13 cellular contexts compared by ENCODE assay signal in the genomic region with DNA sequence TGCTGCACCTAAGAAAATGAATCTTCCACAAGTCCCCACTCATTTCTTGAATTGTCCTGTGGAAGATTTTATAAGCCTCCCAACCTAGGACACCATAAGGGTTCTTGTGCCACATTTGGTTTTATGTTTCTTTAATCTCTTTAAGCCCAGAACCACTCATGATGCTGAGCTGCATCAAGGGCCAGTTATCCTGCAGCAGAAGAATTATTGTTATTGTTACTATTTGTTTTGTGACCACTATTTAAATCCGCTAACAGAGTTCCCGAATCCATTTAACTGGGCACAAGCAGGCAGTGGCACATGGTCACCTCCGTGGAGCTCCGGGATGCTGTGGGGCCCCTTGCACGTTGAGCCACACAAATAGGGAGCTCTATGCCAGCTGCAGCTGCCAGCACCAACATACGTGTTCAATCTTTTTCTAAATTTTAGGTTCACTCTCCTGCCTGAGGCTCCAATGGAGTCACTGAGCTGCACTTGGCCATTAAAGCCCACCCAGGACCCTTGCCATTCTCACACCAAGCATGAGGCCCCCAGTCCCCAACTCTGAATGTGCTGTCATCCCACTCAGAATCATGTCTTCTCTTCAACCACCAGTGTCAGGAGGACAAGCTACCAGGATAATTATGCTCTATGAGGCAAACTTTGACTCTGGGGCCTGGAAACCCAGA.
"Had no signal": no experiment of that assay in that cellular context is flagged by ENCODE, and none has a peak within 500 bp of the region (broad histone marks: within the 10 kb centered on the region; RNA-seq: fewer than 3 reads in every experiment).

No MANE protein-coding gene starts in this region.

- H3K27me3 ChIP-seq: adrenal gland, cardiac muscle cell, foreskin keratinocyte, pancreas, transverse colon had no signal

- H3K4me3 ChIP-seq: adrenal gland, cardiac muscle cell, pancreas, transverse colon had no signal

- H3K4me2 ChIP-seq: SK-N-SH had no signal

- ATAC-seq: activated CD8-positive, alpha-beta T cell treated with anti-CD3 and anti-CD28 coated beads for 36 hours; foreskin keratinocyte; T-cell had no signal

- DNase-seq: activated CD8-positive, alpha-beta T cell treated with anti-CD3 and anti-CD28 coated beads for 36 hours; activated naive CD4-positive, alpha-beta T cell treated with anti-CD3 and anti-CD28 coated beads, Interleukin-2, amount 10 ng/mL, durations not matched to agents 7 days and 5 days; foreskin keratinocyte; SK-N-SH; stimulated activated CD4-positive, alpha-beta T cell treated with anti-CD3 and anti-CD28 coated beads, Interleukin-2, amount 100 ng/mL, for 48 hours; stimulated activated naive CD4-positive, alpha-beta T cell; transverse colon had no signal

- FAIRE-seq: colon, pancreas had no signal

- H3K4me1 ChIP-seq: transverse colon had no signal

- H3K9me3 ChIP-seq: adrenal gland, pancreas, SK-N-SH, transverse colon had no signal

- H3K9ac ChIP-seq: SK-N-SH had no signal

- H3K27ac ChIP-seq: cardiac muscle cell, foreskin keratinocyte, pancreas, transverse colon, VCaP had no signal
